In genomic region chr12:25495336-25496097, GRCh38 we compare ENCODE assay signal across 11 cellular contexts. TPM values are rescaled to one million over a fixed set of nuclear protein-coding genes. Genes with fewer than 3 reads are reported as not detected.
A peak's percentile ranks its signal among the peaks of the same experiment; 100 is the strongest.
DNase-seq lines count a peak whose midpoint lies in the region; ATAC-seq and TF ChIP-seq lines count a peak whose summit lies in the region.
"Had no signal": no experiment of that assay in that cellular context is flagged by ENCODE, and none has a peak within 500 bp of the region (broad histone marks: within the 10 kb centered on the region; RNA-seq: fewer than 3 reads in every experiment).

No MANE protein-coding gene starts in this region.

- intact Hi-C loops in mammary epithelial cell (cut with micrococcal nuclease), result loop anchor here (5.0 kb wide), 1 partner anchor 462 kb away; the partner anchor contains the start of gene RASSF8

- TF ChIP-seq EP300 in gastroesophageal sphincter (IDR thresholded peaks at IDR 0.05), result no peak

- 88% methylated on average over 1 of the region's 1 CpG for WGBS in mammary epithelial cell (ENCODE audit: low coverage, missing lambda C conversion rate)
- WGBS in mesendoderm (ENCODE audit: extremely low coverage, insufficient coverage, low lambda C conversion rate), result no CpG with 5 or more reads among the region's 1 CpG
- 43 to 60% methylated on average over 1 of the region's 1 CpG for WGBS in gastroesophageal sphincter (ENCODE audit: low coverage in 1 of 2), 2 donors

- CTCF ChIA-PET in BJ (lab: Yijun Ruan, JAX) (no interaction called here), mammary epithelial cell (lab: Charles Lee; ENCODE audit: low non-redundant PET) (no interaction called here)

- no peak overlapping the region for H4K5ac ChIP-seq in mesendoderm (ENCODE audit: low read length)

- no peak for ATAC-seq in gastroesophageal sphincter
- ATAC-seq in GM18519 (IDR thresholded peaks at IDR 0.05; ENCODE audit: low FRiP score, unreplicated experiment), result no peak

- H3K27ac Mint-ChIP-seq in activated T-cell treated with anti-CD3 and anti-CD28 coated beads, Interleukin-2, amount 50 U/mL, for 24 hours, result no peak overlapping the region
- H3K27ac Mint-ChIP-seq: activated naive CD4-positive, alpha-beta T cell treated with anti-CD3 and anti-CD28 coated beads for 36 hours had no signal

- no peaks in the 10 kb centered on the region for H4K20me1 ChIP-seq in mammary epithelial cell (ENCODE audit: insufficient read depth, low read length)

- H2AK5ac ChIP-seq in mesendoderm (ENCODE audit: low read length), result no peak overlapping the region

- H3K36me3 Mint-ChIP-seq in activated T-cell treated with anti-CD3 and anti-CD28 coated beads, Interleukin-2, amount 50 U/mL, for 24 hours (ENCODE audit: low read depth), result no peaks in the 10 kb centered on the region

- H3K27me3 ChIP-seq in BJ (ENCODE audit: control insufficient read depth, insufficient read depth, low read length) (no peaks in the 10 kb centered on the region), mammary epithelial cell (ENCODE audit: insufficient read depth, low read length) (no peaks in the 10 kb centered on the region), mesendoderm (ENCODE audit: insufficient read depth, low read length, poor library complexity) (no peaks in the 10 kb centered on the region), gastroesophageal sphincter (no peaks in the 10 kb centered on the region)

- no peak overlapping the region for H3K4ac ChIP-seq in mesendoderm (ENCODE audit: low read depth, low read length)

- H3K27ac ChIP-seq in mammary epithelial cell (ENCODE audit: insufficient read depth, low read depth, low read length) (peak overlapping the region; percentile 74), mesendoderm (ENCODE audit: low read depth, low read length) (no peak overlapping the region), gastroesophageal sphincter (no peak overlapping the region)

- dilution Hi-C loops in mammary epithelial cell (cut with HindIII; ENCODE audit: low sequenced_read_pairs), result no loop called here

- no peak overlapping the region for H3K23ac ChIP-seq in mesendoderm (ENCODE audit: low read length)

- H2BK5ac ChIP-seq in mesendoderm (ENCODE audit: low read length), result no peak overlapping the region

- H3K4me3 Mint-ChIP-seq in activated T-cell treated with anti-CD3 and anti-CD28 coated beads, Interleukin-2, amount 50 U/mL, for 24 hours, result no peak overlapping the region
- H3K4me3 Mint-ChIP-seq: activated naive CD4-positive, alpha-beta T cell treated with anti-CD3 and anti-CD28 coated beads for 36 hours had no signal

- H2BK120ac ChIP-seq in mesendoderm (ENCODE audit: low read depth, low read length), result no peak overlapping the region

- POLR2A ChIA-PET in BJ (lab: Charles Lee), result interaction anchor here (0.5 to 0.6 kb wide), 3 partner anchors 57 to 1131 kb away, joined by 3 to 8 read pairs (median 4); partner anchors contain the start of gene LMNTD1

- in situ Hi-C loops in mammary epithelial cell (cut with MboI; ENCODE audit: low sequenced_read_pairs in 2 of 2), result no loop called here

- no peak overlapping the region for H4K8ac ChIP-seq in mesendoderm (ENCODE audit: low read depth, low read length)

- H3K9me3 Mint-ChIP-seq in activated T-cell treated with anti-CD3 and anti-CD28 coated beads, Interleukin-2, amount 50 U/mL, for 24 hours, result no peaks in the 10 kb centered on the region
- H3K9me3 Mint-ChIP-seq: activated naive CD4-positive, alpha-beta T cell treated with anti-CD3 and anti-CD28 coated beads for 36 hours had no signal

- no peak overlapping the region for H3K18ac ChIP-seq in mesendoderm (ENCODE audit: low read length)

- H3K4me3 ChIP-seq in BJ (ENCODE audit: low read depth, low read length) (no peak overlapping the region), mammary epithelial cell (replicated peaks in 1 of 3; ENCODE audit: insufficient read depth in 1 of 3, low read depth in 2 of 3, low read length in 3 of 3) (no peak overlapping the region), mesendoderm (ENCODE audit: low read length) (no peak overlapping the region), gastroesophageal sphincter (no peak overlapping the region)

- H3K79me2 ChIP-seq in mammary epithelial cell (ENCODE audit: insufficient read depth, low read length), result no peaks in the 10 kb centered on the region
- no peaks in the 10 kb centered on the region for H3K79me2 ChIP-seq in mesendoderm (ENCODE audit: control insufficient read depth, insufficient read depth, low read length)

- H2BK15ac ChIP-seq in mesendoderm (replicated peaks; ENCODE audit: low read depth), result no peak overlapping the region

- DNase-seq in BJ (ENCODE audit: low read depth) (peak; percentile 61), LHCN-M2 (ENCODE audit: low read depth) (peak; percentile 81), mammary epithelial cell (peak; percentile 85), mesendoderm (peak; percentile 94), NCI-H2196 treated with DMSO at 0.1 percent for 48 hours (lab: John Stamatoyannopoulos, UW; ENCODE audit: unreplicated experiment) (no peak)
- no peak for DNase-seq in activated T-cell treated with anti-CD3 and anti-CD28 coated beads, Interleukin-2, amount 50 U/mL, for 24 hours
- DNase-seq: activated naive CD4-positive, alpha-beta T cell treated with anti-CD3 and anti-CD28 coated beads for 36 hours; NCI-H1417 had no signal

- no peak for TF ChIP-seq CTCF in BJ (IDR thresholded peaks at IDR 0.05; ENCODE audit: insufficient read depth, low read depth, low read length)
- no peak for TF ChIP-seq CTCF in mammary epithelial cell (conservative IDR thresholded peaks at IDR 0.05 in 1 of 2, IDR thresholded peaks at IDR 0.05 in 1 of 2; ENCODE audit: extremely low read depth in 1 of 2, insufficient read depth in 1 of 2, low read depth in 1 of 2, low read length in 2 of 2)
- no peak for TF ChIP-seq CTCF in gastroesophageal sphincter (IDR thresholded peaks at IDR 0.05)

- peaks cover 7% of the 10 kb centered on the region for H3K4me1 Mint-ChIP-seq in activated T-cell treated with anti-CD3 and anti-CD28 coated beads, Interleukin-2, amount 50 U/mL, for 24 hours (ENCODE audit: low read depth)

- peaks cover 2% of the 10 kb centered on the region for H3K27me3 Mint-ChIP-seq in activated T-cell treated with anti-CD3 and anti-CD28 coated beads, Interleukin-2, amount 50 U/mL, for 24 hours

- no peak overlapping the region for H3K56ac ChIP-seq in mesendoderm (ENCODE audit: low read length)

- H3K9ac ChIP-seq in mammary epithelial cell (ENCODE audit: insufficient read depth, low read length), result no peak overlapping the region
- H3K9ac ChIP-seq in mesendoderm (ENCODE audit: low read length), result no peak overlapping the region

- H3K4me2 ChIP-seq in mammary epithelial cell (ENCODE audit: insufficient read depth, low read depth, low read length) (peak overlapping the region; percentile 0), mesendoderm (ENCODE audit: low read length) (no peak overlapping the region)

- no peaks in the 10 kb centered on the region for H3K79me1 ChIP-seq in mesendoderm (ENCODE audit: low read length)

- no TSS peak for BruUV-seq in mammary epithelial cell (replicated peaks; lab: Mats Ljungman, UMichigan)

- H3K4me1 ChIP-seq in mammary epithelial cell (ENCODE audit: insufficient read depth, low read length) (peaks cover 22% of the 10 kb centered on the region), mesendoderm (ENCODE audit: control insufficient read depth, low read depth, low read length) (no peaks in the 10 kb centered on the region), gastroesophageal sphincter (peaks cover 0 to 12% (median 0%) of the 10 kb centered on the region in 3 donors)

- H3K9me3 ChIP-seq in mammary epithelial cell (replicated peaks; ENCODE audit: insufficient read depth, low read length) (peaks cover 4% of the 10 kb centered on the region), gastroesophageal sphincter (peaks cover 0 to 8% (median 0%) of the 10 kb centered on the region in 3 donors)

- TF ChIP-seq POLR2A in gastroesophageal sphincter (IDR thresholded peaks at IDR 0.05), result no peak

- no peaks in the 10 kb centered on the region for H3K36me3 ChIP-seq in BJ (ENCODE audit: control insufficient read depth, insufficient read depth, low read length)
- no peaks in the 10 kb centered on the region for H3K36me3 ChIP-seq in mammary epithelial cell (ENCODE audit: insufficient read depth, low read length)
- H3K36me3 ChIP-seq in mesendoderm (ENCODE audit: control insufficient read depth, insufficient read depth, low read length), result no peaks in the 10 kb centered on the region
- H3K36me3 ChIP-seq in gastroesophageal sphincter, result no peaks in the 10 kb centered on the region

- H2AFZ ChIP-seq in mammary epithelial cell (ENCODE audit: low read depth, low read length), result no peak overlapping the region

RNA-seq across cellular contexts. Expression of gene LMNTD1, which starts 57.6 kb away (rescaled TPM):
- polyA plus RNA-seq in BJ (2011; rRNA removed) (0.76 and 1.1 TPM in 2 replicates), mammary epithelial cell (0.28 TPM)
- polyA minus RNA-seq in BJ (2011; rRNA and poly(A)+ RNA removed), result 0.72 and 0.95 TPM in 2 replicates
- total RNA-seq in LHCN-M2 (2014; rRNA removed) (not detected in 2 replicates), mammary epithelial cell (1 to 10 TPM in 1 of 2 donors, under 1 TPM in 1; 0.33 to 1.2 TPM), gastroesophageal sphincter (1 to 10 TPM in 1 of 4 donors, not detected in 3; 1.2 TPM)
- not detected for polyA plus RNA-seq in LHCN-M2 (2012)
- polyA minus RNA-seq in mammary epithelial cell, result not detected
- 0.20 TPM for polyA plus RNA-seq in mesendoderm (2013, experiment 1 of 2)
- polyA plus RNA-seq in mesendoderm (2013, experiment 2 of 2), result 0.06 TPM
- total RNA-seq: activated naive CD4-positive, alpha-beta T cell treated with anti-CD3 and anti-CD28 coated beads for 36 hours; liver had no signal
- polyA plus RNA-seq: liver had no signal

Comparison
In these comparisons a context has a peak if more than half of its experiments do, and no peak if none do; other contexts are left out.
1. DNase-seq: peak in BJ (single experiment), LHCN-M2 (single experiment), mammary epithelial cell (single experiment) and mesendoderm (single experiment); none in NCI-H2196 treated with DMSO at 0.1 percent for 48 hours (single experiment) and activated T-cell treated with anti-CD3 and anti-CD28 coated beads, Interleukin-2, amount 50 U/mL, for 24 hours (single experiment).